31 cellular contexts compared by ENCODE assay signal in the genomic region with DNA sequence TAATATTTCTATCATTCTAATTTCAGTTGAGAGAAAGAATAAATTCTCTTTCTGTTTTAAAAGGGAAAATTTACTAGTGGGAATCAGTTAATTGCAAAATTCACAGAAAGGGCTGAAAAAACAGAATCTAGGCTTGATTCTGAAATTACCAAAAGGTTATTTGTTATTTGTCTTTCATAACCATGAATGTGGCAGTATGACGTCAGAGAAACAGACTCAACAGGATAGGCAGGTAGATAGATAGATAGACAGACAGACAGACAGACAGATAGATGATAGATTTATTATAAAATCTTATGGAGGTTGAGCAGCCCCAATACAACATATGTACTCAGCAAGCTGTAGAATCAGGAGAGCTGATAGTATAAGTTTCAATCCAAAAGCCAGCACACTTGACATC.
"Had no signal": no experiment of that assay in that cellular context is flagged by ENCODE, and none has a peak within 500 bp of the region (broad histone marks: within the 10 kb centered on the region; RNA-seq: fewer than 3 reads in every experiment).

No MANE protein-coding gene starts in this region.

- H3K36me3 ChIP-seq: adrenal gland, brain microvascular endothelial cell, breast epithelium had no signal

- H3K4me3 ChIP-seq: adrenal gland, body of pancreas, breast epithelium had no signal

- H3K4me1 ChIP-seq: adrenal gland, body of pancreas, breast epithelium had no signal

- H3K27ac ChIP-seq: adrenal gland, body of pancreas, brain microvascular endothelial cell, breast epithelium, VCaP had no signal

- H3K9me3 ChIP-seq: body of pancreas, breast epithelium had no signal

- ATAC-seq: activated CD8-positive, alpha-beta T cell treated with anti-CD3 and anti-CD28 coated beads for 36 hours; activated naive CD4-positive, alpha-beta T cell treated with anti-CD3 and anti-CD28 coated beads, Interleukin-2, amount 50 U/mL, for 72 hours; activated T-cell treated with anti-CD3 and anti-CD28 coated beads, Interleukin-2, amount 50 U/mL, for 4 hours; activated T-cell treated with anti-CD3 and anti-CD28 coated beads, Interleukin-2, amount 50 U/mL, for 72 hours; activated T-helper 17 cell treated with anti-CD3 and anti-CD28 coated beads, Interleukin-2, amount 50 U/mL, for 72 hours; body of pancreas had no signal

- DNase-seq: activated B cell treated with CpG ODN at 0.5 μM for 24 hours; activated CD4-positive, alpha-beta memory T cell treated with anti-CD3 and anti-CD28 coated beads for 36 hours; activated CD4-positive, alpha-beta T cell treated with anti-CD3 and anti-CD28 coated beads for 4 hours; activated CD4-positive, alpha-beta T cell treated with anti-CD3 and anti-CD28 coated beads, Interleukin-2, amount 10 ng/mL, durations not matched to agents 24 days and 14 days; activated CD4-positive, alpha-beta T cell treated with anti-CD3 and anti-CD28 coated beads, Interleukin-2, amount 50 U/mL, for 1 hour; activated CD4-positive, alpha-beta T cell treated with anti-CD3 and anti-CD28 coated beads, Interleukin-2, amount 50 U/mL, for 4 hours; activated CD4-positive, CD25-positive, alpha-beta regulatory T cell treated with anti-CD3 and anti-CD28 coated beads, Interleukin-2, amount 50 U/mL, for 72 hours; activated CD8-positive, alpha-beta memory T cell treated with anti-CD3 and anti-CD28 coated beads, Interleukin-2, amount 50 U/mL, for 4 hours; activated CD8-positive, alpha-beta T cell treated with anti-CD3 and anti-CD28 coated beads for 36 hours; activated effector memory CD4-positive, alpha-beta T cell treated with anti-CD3 and anti-CD28 coated beads, Interleukin-2, amount 50 U/mL, for 16 hours; activated gamma-delta T cell treated with Interleukin-2 at 50 U/mL for 16 hours; activated naive CD4-positive, alpha-beta T cell; activated naive CD4-positive, alpha-beta T cell treated with anti-CD3 and anti-CD28 coated beads for 36 hours; activated naive CD4-positive, alpha-beta T cell treated with anti-CD3 and anti-CD28 coated beads, Interleukin-2, amount 50 U/mL, for 16 hours; activated naive CD8-positive, alpha-beta T cell treated with anti-CD3 and anti-CD28 coated beads for 36 hours; activated T-cell treated with anti-CD3 and anti-CD28 coated beads for 4 hours; activated T-cell treated with anti-CD3 and anti-CD28 coated beads, Interleukin-2, amount 50 U/mL, for 1 hour; activated T-cell treated with anti-CD3 and anti-CD28 coated beads, Interleukin-2, amount 50 U/mL, for 4 hours; activated T-cell treated with anti-CD3 and anti-CD28 coated beads, Interleukin-2, amount 50 U/mL, for 72 hours; adrenal gland; amniotic stem cell; aorta; body of pancreas; brain microvascular endothelial cell; central memory CD4-positive, alpha-beta T cell; T-helper 2 cell; T-helper 9 cell had no signal

- H3K27me3 ChIP-seq: adrenal gland, body of pancreas, brain microvascular endothelial cell, breast epithelium had no signal
